Comparison of ENCODE assay signal across 28 cellular contexts in genomic region chr2:96489261-96489660, GRCh38. TPM values are rescaled to one million over a fixed set of nuclear protein-coding genes. Genes with fewer than 3 reads are reported as not detected.
DNase-seq lines count a peak whose midpoint lies in the region; ATAC-seq, FAIRE-seq and TF ChIP-seq lines count a peak whose summit lies in the region.
"Had no signal": no experiment of that assay in that cellular context is flagged by ENCODE, and none has a peak within 500 bp of the region (broad histone marks: within the 10 kb centered on the region; RNA-seq: fewer than 3 reads in every experiment).

No MANE protein-coding gene starts in this region.

- peak overlapping the region in 1 of 2 donors; percentile 11 for H3K4me3 Mint-ChIP-seq in activated T-cell treated with anti-CD3 and anti-CD28 coated beads, Interleukin-2, amount 50 U/mL, for 72 hours
- H3K4me3 Mint-ChIP-seq in CD8-positive, alpha-beta T cell, result no peak overlapping the region
- no peak overlapping the region for H3K4me3 Mint-ChIP-seq in stimulated activated memory B cell treated with anti-CD40 and anti-IgM and Interleukin-4, amounts not matched to agents 10 μg/mL and 1 μg/mL and 100 μg/mL, for 72 hours
- H3K4me3 Mint-ChIP-seq: CD4-positive, alpha-beta memory T cell had no signal

- no peak for ATAC-seq in activated T-cell treated with anti-CD3 and anti-CD28 coated beads, Interleukin-2, amount 50 U/mL, for 72 hours (replicated peaks in 1 of 2)
- no peak for ATAC-seq in CD8-positive, alpha-beta T cell
- no peak for ATAC-seq in stimulated activated memory B cell treated with anti-CD40 and anti-IgM and Interleukin-4, amounts not matched to agents 10 μg/mL and 1 μg/mL and 100 μg/mL, for 72 hours
- no peak for ATAC-seq in HG02588 (IDR thresholded peaks at IDR 0.05; ENCODE audit: unreplicated experiment)
- ATAC-seq: A549, HCT116, Panc1 had no signal

- no peaks in the 10 kb centered on the region for H3K27me3 ChIP-seq in CD8-positive, alpha-beta T cell (ENCODE audit: insufficient read depth, low read length)
- H3K27me3 ChIP-seq in vagina, result no peaks in the 10 kb centered on the region
- H3K27me3 ChIP-seq: BLaER1 treated with 17β-estradiol and CSF1 and Interleukin-3, amounts not matched to agents 10 nM and 100 nM had no signal

- H3K9me3 Mint-ChIP-seq in activated T-cell treated with anti-CD3 and anti-CD28 coated beads, Interleukin-2, amount 50 U/mL, for 72 hours, result no peaks in the 10 kb centered on the region
- peaks cover 4% of the 10 kb centered on the region for H3K9me3 Mint-ChIP-seq in CD8-positive, alpha-beta T cell
- H3K9me3 Mint-ChIP-seq in stimulated activated memory B cell treated with anti-CD40 and anti-IgM and Interleukin-4, amounts not matched to agents 10 μg/mL and 1 μg/mL and 100 μg/mL, for 72 hours, result no peaks in the 10 kb centered on the region

- H3K4me1 Mint-ChIP-seq in activated T-cell treated with anti-CD3 and anti-CD28 coated beads, Interleukin-2, amount 50 U/mL, for 72 hours (ENCODE audit: low read depth), result peaks cover 73% of the 10 kb centered on the region
- H3K4me1 Mint-ChIP-seq in CD8-positive, alpha-beta T cell (ENCODE audit: low read depth), result peaks cover 22% of the 10 kb centered on the region
- peaks cover 48% of the 10 kb centered on the region for H3K4me1 Mint-ChIP-seq in stimulated activated memory B cell treated with anti-CD40 and anti-IgM and Interleukin-4, amounts not matched to agents 10 μg/mL and 1 μg/mL and 100 μg/mL, for 72 hours

- no peak overlapping the region for H3K4me3 ChIP-seq in CD8-positive, alpha-beta T cell (ENCODE audit: low read depth, low read length)
- no peak overlapping the region for H3K4me3 ChIP-seq in vagina
- H3K4me3 ChIP-seq: A549; BLaER1 treated with 17β-estradiol and CSF1 and Interleukin-3, amounts not matched to agents 10 nM and 100 nM had no signal

- no peak for DNase-seq in activated T-cell treated with anti-CD3 and anti-CD28 coated beads, Interleukin-2, amount 50 U/mL, for 72 hours
- DNase-seq in activated T-cell treated with anti-CD3 and anti-CD28 coated beads for 4 hours (no peak), GM19239 (ENCODE audit: insufficient read length, low spot score) (no peak), vagina (ENCODE audit: extremely low spot score in 2 of 2) (no peak)
- DNase-seq in CD8-positive, alpha-beta T cell, result no peak
- DNase-seq: Caco-2; CD4-positive, alpha-beta memory T cell; Karpas-422; NCI-H1092; NCI-H1417 treated with DMSO at 0.1 percent for 48 hours; NCI-H1694 treated with DMSO at 0.1 percent for 48 hours; NCI-H2081 treated with DMSO at 0.1 percent for 48 hours; NCI-H2171; NCI-H226; NCI-H510A; NCI-H69; SHP77 had no signal

- H3K36me3 Mint-ChIP-seq in activated T-cell treated with anti-CD3 and anti-CD28 coated beads, Interleukin-2, amount 50 U/mL, for 72 hours (ENCODE audit: insufficient read depth in 2 of 2), result peaks cover 12 to 16% of the 10 kb centered on the region in 2 donors
- no peaks in the 10 kb centered on the region for H3K36me3 Mint-ChIP-seq in CD8-positive, alpha-beta T cell
- H3K36me3 Mint-ChIP-seq in stimulated activated memory B cell treated with anti-CD40 and anti-IgM and Interleukin-4, amounts not matched to agents 10 μg/mL and 1 μg/mL and 100 μg/mL, for 72 hours, result no peaks in the 10 kb centered on the region

- peak overlapping the region; percentile 79 for H3K27ac Mint-ChIP-seq in activated T-cell treated with anti-CD3 and anti-CD28 coated beads, Interleukin-2, amount 50 U/mL, for 72 hours
- H3K27ac Mint-ChIP-seq in CD8-positive, alpha-beta T cell, result peak overlapping the region; percentile 16
- H3K27ac Mint-ChIP-seq in stimulated activated memory B cell treated with anti-CD40 and anti-IgM and Interleukin-4, amounts not matched to agents 10 μg/mL and 1 μg/mL and 100 μg/mL, for 72 hours, result peak overlapping the region; percentile 73

- POLR2A ChIA-PET in CD8-positive, alpha-beta T cell (lab: Charles Lee), result no interaction called here

- CTCF ChIA-PET in CD8-positive, alpha-beta T cell (lab: Charles Lee), result no interaction called here

- FAIRE-seq in GM19239 (lab: Jason Lieb, UNC), result peak; percentile 26
- FAIRE-seq: A549, G401.6 had no signal

- H3K4me1 ChIP-seq in CD8-positive, alpha-beta T cell (ENCODE audit: insufficient read depth, low read length), result peaks cover 18% of the 10 kb centered on the region
- peaks cover 8% of the 10 kb centered on the region for H3K4me1 ChIP-seq in vagina
- H3K4me1 ChIP-seq: A549, Caco-2 had no signal

- TF ChIP-seq CTCF in CD8-positive, alpha-beta T cell (IDR thresholded peaks at IDR 0.05), result no peak
- TF ChIP-seq CTCF in vagina (IDR thresholded peaks at IDR 0.05), result no peak

- no peaks in the 10 kb centered on the region for H3K36me3 ChIP-seq in CD8-positive, alpha-beta T cell (ENCODE audit: insufficient read depth, low read length)
- H3K36me3 ChIP-seq in vagina, result no peaks in the 10 kb centered on the region
- H3K36me3 ChIP-seq: BLaER1 treated with 17β-estradiol and CSF1 and Interleukin-3, amounts not matched to agents 10 nM and 100 nM had no signal

- no peak for TF ChIP-seq POLR2A in vagina (IDR thresholded peaks at IDR 0.05)

- no peak overlapping the region for H3K27ac ChIP-seq in CD8-positive, alpha-beta T cell (ENCODE audit: low read depth, low read length)
- no peak overlapping the region for H3K27ac ChIP-seq in vagina
- H3K27ac ChIP-seq: A549, RWPE1 had no signal

- intact Hi-C loops in CD8-positive, alpha-beta T cell (cut with DNase I, micrococcal nuclease), result loop anchor here (5.0 kb wide), 2 partner anchors 82 to 147 kb away; no protein-coding TSS in a partner anchor
- intact Hi-C loops in vagina (cut with DNase I), result no loop called here

- H3K27me3 Mint-ChIP-seq in activated T-cell treated with anti-CD3 and anti-CD28 coated beads, Interleukin-2, amount 50 U/mL, for 72 hours (ENCODE audit: low read depth), result no peaks in the 10 kb centered on the region
- no peaks in the 10 kb centered on the region for H3K27me3 Mint-ChIP-seq in CD8-positive, alpha-beta T cell (ENCODE audit: low read depth)
- no peaks in the 10 kb centered on the region for H3K27me3 Mint-ChIP-seq in stimulated activated memory B cell treated with anti-CD40 and anti-IgM and Interleukin-4, amounts not matched to agents 10 μg/mL and 1 μg/mL and 100 μg/mL, for 72 hours
- H3K27me3 Mint-ChIP-seq: CD4-positive, alpha-beta memory T cell had no signal

- H3K9me3 ChIP-seq in CD8-positive, alpha-beta T cell (ENCODE audit: low read length), result peaks cover 2% of the 10 kb centered on the region
- no peaks in the 10 kb centered on the region for H3K9me3 ChIP-seq in vagina

RNA-seq across cellular contexts. Expression of gene NEURL3, which starts 15.9 kb away (rescaled TPM):
- 1 to 10 TPM; 4.4 to 5.3 TPM for total RNA-seq in activated T-cell treated with anti-CD3 and anti-CD28 coated beads, Interleukin-2, amount 50 U/mL, for 72 hours
- not detected for total RNA-seq in CD8-positive, alpha-beta T cell
- 2.5 TPM for total RNA-seq in vagina
- total RNA-seq: H4, OCI-LY7, SK-MEL-5 had no signal

RNA-seq across cellular contexts. Expression of gene ARID5A, which starts 47.3 kb away (rescaled TPM):
- 100 to 1,000 TPM; 424 to 433 TPM for total RNA-seq in activated T-cell treated with anti-CD3 and anti-CD28 coated beads, Interleukin-2, amount 50 U/mL, for 72 hours
- total RNA-seq in CD8-positive, alpha-beta T cell, result 100 to 1,000 TPM; 408 to 413 TPM
- total RNA-seq in vagina, result 34.1 TPM

Comparison
In these comparisons a context has a peak if more than half of its experiments do, and no peak if none do; other contexts are left out.
1. H3K27ac Mint-ChIP-seq: peak in every context shown above with its lines; median percentile 79 in activated T-cell treated with anti-CD3 and anti-CD28 coated beads, Interleukin-2, amount 50 U/mL, for 72 hours; 73 in stimulated activated memory B cell treated with anti-CD40 and anti-IgM and Interleukin-4, amounts not matched to agents 10 μg/mL and 1 μg/mL and 100 μg/mL, for 72 hours; 16 in CD8-positive, alpha-beta T cell.
2. RNA of gene ARID5A, which starts 47.3 kb away (total RNA-seq): 424 to 433 TPM in activated T-cell treated with anti-CD3 and anti-CD28 coated beads, Interleukin-2, amount 50 U/mL, for 72 hours and 408 to 413 TPM in CD8-positive, alpha-beta T cell; 34.1 TPM in vagina (single experiment); every median in the first group is over 10 times any median in the second.